In genomic region chr5:134525687-134526482, GRCh38 we compare ENCODE assay signal across 8 cellular contexts. TPM values are rescaled to one million over a fixed set of nuclear protein-coding genes. Genes with fewer than 3 reads are reported as not detected.
DNase-seq lines count a peak whose midpoint lies in the region; ATAC-seq, FAIRE-seq and TF ChIP-seq lines count a peak whose summit lies in the region.

No MANE protein-coding gene starts in this region.

- H3K4me1 ChIP-seq in SK-N-SH (ENCODE audit: control insufficient read depth in 1 of 2, insufficient read depth in 2 of 2, low read depth in 1 of 2, low read length in 1 of 2) (peaks cover 10 to 35% of the 10 kb centered on the region in 2 experiments; a peak in 3 of 4 replicates), adipocyte (ENCODE audit: control insufficient read depth, insufficient read depth, low read length) (peaks cover 42% of the 10 kb centered on the region), osteoblast (ENCODE audit: insufficient read depth, low read length) (peaks cover 17% of the 10 kb centered on the region), upper lobe of left lung (peaks cover 36 to 44% (median 40%) of the 10 kb centered on the region in 4 donors)

- H3K9me3 ChIP-seq in SK-N-SH (no peaks in the 10 kb centered on the region), adipocyte (ENCODE audit: control insufficient read depth, low read length) (no peaks in the 10 kb centered on the region), osteoblast (ENCODE audit: low read depth, low read length) (no peaks in the 10 kb centered on the region), upper lobe of left lung (no peaks in the 10 kb centered on the region)

- POLR2A ChIA-PET in SK-N-SH (lab: Yijun Ruan, JAX): interaction anchor here (0.5 to 3.4 kb wide), 8 partner anchors 17 to 154 kb away, joined by 3 to 24 read pairs (median 6); partner anchors contain the start of genes CDKN2AIPNL and UBE2B

- peak; percentile 70 for DNase-seq in AG08395 (ENCODE audit: low spot score)
- no peak for DNase-seq in GM19239 (ENCODE audit: insufficient read length, low spot score)
- peak; percentile 44 to 52 for DNase-seq in Kasumi-1 (lab: John Stamatoyannopoulos, UW)
- DNase-seq in SK-N-SH: peak; percentile 88
- DNase-seq in adipocyte (ENCODE audit: low read depth): peak; percentile 88
- DNase-seq in Right ventricle myocardium inferior (ENCODE audit: missing footprints): peak; percentile 87
- DNase-seq in osteoblast (ENCODE audit: insufficient read length, low spot score, missing footprints): peak; percentile 97
- DNase-seq in upper lobe of left lung: peak; percentile 75 to 90

- under 1% methylated on average over 39 of the region's 84 CpGs for WGBS in SK-N-SH (ENCODE audit: low lambda C conversion rate)
- 0 to 1% methylated on average over 28 to 48 of the region's 84 CpGs for WGBS in upper lobe of left lung, 2 donors

- H4K20me1 ChIP-seq in SK-N-SH (ENCODE audit: insufficient read depth) (peaks cover 32% of the 10 kb centered on the region), osteoblast (ENCODE audit: insufficient read depth, low read length) (peaks cover 21% of the 10 kb centered on the region)

- H3K4me2 ChIP-seq in SK-N-SH (peak overlapping the region; percentile 99), osteoblast (ENCODE audit: insufficient read depth, low read length) (peak overlapping the region; percentile 84)

- intact Hi-C loops in Right ventricle myocardium inferior (cut with DNase I): loop anchor here (1.0 to 2.0 kb wide), 6 partner anchors 19 to 155 kb away; partner anchors contain the start of genes CDKN2AIPNL and UBE2B

- H3K27me3 ChIP-seq in SK-N-SH (ENCODE audit: insufficient read depth): no peaks in the 10 kb centered on the region
- H3K27me3 ChIP-seq in adipocyte (replicated peaks; ENCODE audit: control insufficient read depth, insufficient read depth, low read length): no peaks in the 10 kb centered on the region
- H3K27me3 ChIP-seq in osteoblast (ENCODE audit: insufficient read depth, low read length): peaks cover 14% of the 10 kb centered on the region
- H3K27me3 ChIP-seq in upper lobe of left lung: no peaks in the 10 kb centered on the region

- H3K27ac ChIP-seq in SK-N-SH (ENCODE audit: low read depth in 2 of 2, low read length in 1 of 2): peak overlapping the region; percentile 91 to 98
- peak overlapping the region; percentile 58 for H3K27ac ChIP-seq in osteoblast (ENCODE audit: low read depth, low read length)
- H3K27ac ChIP-seq in upper lobe of left lung: peak overlapping the region; percentile 96 to 98 (median 98)

- peak in 2 of 4 donors; percentile 21 to 73 for TF ChIP-seq POLR2A in upper lobe of left lung (IDR thresholded peaks at IDR 0.05)

- H3K9me2 ChIP-seq in SK-N-SH: no peaks in the 10 kb centered on the region

- TF ChIP-seq RAD21 in SK-N-SH (IDR thresholded peaks at IDR 0.05; ENCODE audit: low read length): peak; percentile 34

- peak overlapping the region; percentile 90 to 92 for H3K4me3 ChIP-seq in SK-N-SH (ENCODE audit: low read depth in 2 of 2, low read length in 1 of 2)
- peak overlapping the region; percentile 88 for H3K4me3 ChIP-seq in adipocyte (ENCODE audit: low read length)
- peak overlapping the region; percentile 90 for H3K4me3 ChIP-seq in osteoblast (ENCODE audit: insufficient read depth, low read length)
- H3K4me3 ChIP-seq in upper lobe of left lung: peak overlapping the region; percentile 64 to 96 (median 86)

- H3F3A ChIP-seq in SK-N-SH (replicated peaks; ENCODE audit: insufficient read depth): peaks cover 28% of the 10 kb centered on the region

- CTCF ChIA-PET in SK-N-SH (lab: Yijun Ruan, JAX): interaction anchor here (0.6 to 5.5 kb wide), 19 partner anchors 9 to 154 kb away, joined by 3 to 53 read pairs (median 10); partner anchors contain the start of genes CDKN2AIPNL and UBE2B

- ATAC-seq in Right ventricle myocardium inferior: peak; percentile 10
- ATAC-seq in upper lobe of left lung (ENCODE audit: low FRiP score in 2 of 2): peak in 1 of 2 donors; percentile 25

- TF ChIP-seq CTCF in SK-N-SH (IDR thresholded peaks at IDR 0.05): no peak; the same call in 1 of the 2 replicates
- no peak for TF ChIP-seq CTCF in osteoblast (IDR thresholded peaks at IDR 0.05; ENCODE audit: extremely low read depth, low read depth, low read length)
- no peak for TF ChIP-seq CTCF in upper lobe of left lung (IDR thresholded peaks at IDR 0.05)

- no peak for TF ChIP-seq EP300 in SK-N-SH (IDR thresholded peaks at IDR 0.05; ENCODE audit: borderline replicate concordance in 1 of 2, low read depth in 1 of 2, low read length in 1 of 2)
- TF ChIP-seq EP300 in upper lobe of left lung (IDR thresholded peaks at IDR 0.05): no peak

- peaks cover 45% of the 10 kb centered on the region for H3K79me2 ChIP-seq in SK-N-SH (ENCODE audit: insufficient read depth)
- H3K79me2 ChIP-seq in osteoblast (ENCODE audit: insufficient read depth, low read length): peaks cover 38% of the 10 kb centered on the region

- H3K9ac ChIP-seq in SK-N-SH (peak overlapping the region; percentile 96), adipocyte (ENCODE audit: low read length) (peak overlapping the region; percentile 91)

- H3K36me3 ChIP-seq in SK-N-SH (replicated peaks in 1 of 2; ENCODE audit: control insufficient read depth in 1 of 2, insufficient read depth in 2 of 2, low read length in 1 of 2): no peaks in the 10 kb centered on the region
- H3K36me3 ChIP-seq in adipocyte (ENCODE audit: control insufficient read depth, insufficient read depth, low read length, severe bottlenecking): no peaks in the 10 kb centered on the region
- H3K36me3 ChIP-seq in osteoblast (ENCODE audit: insufficient read depth, low read length): no peaks in the 10 kb centered on the region
- no peaks in the 10 kb centered on the region for H3K36me3 ChIP-seq in upper lobe of left lung

- peak overlapping the region; percentile 83 for H2AFZ ChIP-seq in SK-N-SH (ENCODE audit: low read depth)
- H2AFZ ChIP-seq in osteoblast (ENCODE audit: low read length): peak overlapping the region; percentile 82

- FAIRE-seq in GM19239 (lab: Jason Lieb, UNC): peak; percentile 35

TF ChIP-seq in SK-N-SH, 30 proteins besides CTCF, POLR2A, EP300 and RAD21 (continues in another document):
- TF ChIP-seq ZBTB33 (IDR thresholded peaks at IDR 0.05; ENCODE audit: borderline replicate concordance, low read depth): no peak
- peak; percentile 42 for TF ChIP-seq CHD2 (IDR thresholded peaks at IDR 0.05; ENCODE audit: low read length, partially characterized antibody)
- peak; percentile 46; the same call in 1 of the 2 replicates for TF ChIP-seq MXI1 (IDR thresholded peaks at IDR 0.05; ENCODE audit: low read depth, low read length)
- TF ChIP-seq SIN3A (IDR thresholded peaks at IDR 0.05; ENCODE audit: borderline replicate concordance, low read depth, low read length): peak; percentile 90
- TF ChIP-seq TAF1 (IDR thresholded peaks at IDR 0.05; ENCODE audit: borderline replicate concordance, low read depth, low read length): peak; percentile 56
- 0 out of 2 replicates have a peak, but pooled peaks have one; percentile 10 for TF ChIP-seq NFIC (IDR thresholded peaks at IDR 0.05; ENCODE audit: borderline replicate concordance)
- TF ChIP-seq FOSL2 (IDR thresholded peaks at IDR 0.05; ENCODE audit: borderline replicate concordance, low read depth): no peak
- TF ChIP-seq PBX3 (IDR thresholded peaks at IDR 0.05): 0 out of 2 replicates have a peak, but pooled peaks have one; percentile 34
- TF ChIP-seq, protein P1, sequence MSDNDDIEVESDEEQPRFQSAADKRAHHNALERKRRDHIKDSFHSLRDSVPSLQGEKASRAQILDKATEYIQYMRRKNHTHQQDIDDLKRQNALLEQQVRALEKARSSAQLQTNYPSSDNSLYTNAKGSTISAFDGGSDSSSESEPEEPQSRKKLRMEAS (IDR thresholded peaks at IDR 0.05; ENCODE audit: low read depth): 0 out of 2 replicates have a peak, but pooled peaks have one; percentile 31
- 0 out of 2 replicates have a peak, but pooled peaks have one; percentile 16 for TF ChIP-seq NRF1 (IDR thresholded peaks at IDR 0.05; ENCODE audit: low read depth, low read length)
- peak; percentile 31; the same call in 1 of the 2 replicates for TF ChIP-seq SMC3 (IDR thresholded peaks at IDR 0.05; ENCODE audit: low read depth, low read length)

RNA-seq across cellular contexts. Expression of gene JADE2, which starts 0.4 kb away (rescaled TPM):
- polyA plus RNA-seq in SK-N-SH (2012; rRNA removed): 25.7 and 26.5 TPM in 2 replicates
- polyA plus RNA-seq in SK-N-SH (2012; cell fraction: cytosol; rRNA removed): 10.2 and 17.2 TPM in 2 replicates
- polyA plus RNA-seq in SK-N-SH (2012; cell fraction: nucleus; rRNA removed): 27.7 and 28.0 TPM in 2 replicates
- total RNA-seq in Right ventricle myocardium inferior: 24.6 TPM
- total RNA-seq in osteoblast: 22.7 and 26.8 TPM in 2 replicates
- 100 to 1,000 TPM in 1 of 6 donors, 10 to 100 TPM in 5; 51.5 to 102 (median 69.5) TPM for total RNA-seq in upper lobe of left lung
